ENCODE assay signal across 9 cellular contexts in genomic region chr7:47635091-47636090, GRCh38. TPM values are rescaled to one million over a fixed set of nuclear protein-coding genes. Genes with fewer than 3 reads are reported as not detected.
DNase-seq lines count a peak whose midpoint lies in the region; ATAC-seq and TF ChIP-seq lines count a peak whose summit lies in the region.
"Had no signal": no experiment of that assay in that cellular context is flagged by ENCODE, and none has a peak within 500 bp of the region (broad histone marks: within the 10 kb centered on the region; RNA-seq: fewer than 3 reads in every experiment).

No MANE protein-coding gene starts in this region.

- H3K9me3 ChIP-seq in esophagus muscularis mucosa = no peaks in the 10 kb centered on the region
- H3K9me3 ChIP-seq in prostate gland = no peaks in the 10 kb centered on the region

- H3K27ac ChIP-seq in esophagus muscularis mucosa (replicated peaks in 1 of 4) (peak overlapping the region; percentile 60 to 83 (median 78)), prostate gland (peak overlapping the region; percentile 67 to 69)

- DNase-seq in Daoy (ENCODE audit: low read depth) (peak; percentile 78), NCI-H460 (ENCODE audit: extremely low read depth, low read depth) (peak; percentile 30), esophagus muscularis mucosa (ENCODE audit: extremely low spot score) (no peak), prostate gland (ENCODE audit: low spot score) (peak; percentile 79), NCI-H524 (lab: John Stamatoyannopoulos, UW) (no peak), mesenteric fat pad (ENCODE audit: low spot score) (no peak)

- ATAC-seq in GM18861 (IDR thresholded peaks at IDR 0.05; ENCODE audit: unreplicated experiment) (no peak), HG03469 (IDR thresholded peaks at IDR 0.05; ENCODE audit: unreplicated experiment) (no peak)
- ATAC-seq: GM12878 had no signal

- intact Hi-C loops in esophagus muscularis mucosa (cut with DNase I) (loop anchor here (5.0 to 10.0 kb wide), 3 partner anchors 43 to 139 kb away; no protein-coding TSS in a partner anchor), prostate gland (cut with DNase I) (no loop called here)

- no peak for TF ChIP-seq EP300 in esophagus muscularis mucosa (IDR thresholded peaks at IDR 0.05)

- 74% methylated on average over 11 of the region's 25 CpGs for WGBS in esophagus muscularis mucosa
- WGBS in prostate gland = 35% methylated on average over 24 of the region's 25 CpGs

- H3K4me3 ChIP-seq in esophagus muscularis mucosa = peak overlapping the region in 2 of 4 donors; percentile 7 to 21
- peak overlapping the region in 1 of 2 donors; percentile 12 for H3K4me3 ChIP-seq in prostate gland
- H3K4me3 ChIP-seq: GM12878 had no signal

- TF ChIP-seq CTCF in esophagus muscularis mucosa (IDR thresholded peaks at IDR 0.05) (no peak), prostate gland (IDR thresholded peaks at IDR 0.05) (no peak)

- H3K4me1 ChIP-seq in esophagus muscularis mucosa (peaks cover 26 to 70% (median 64%) of the 10 kb centered on the region in 4 donors), prostate gland (replicated peaks) (no peaks in the 10 kb centered on the region)

- TF ChIP-seq POLR2A in esophagus muscularis mucosa (IDR thresholded peaks at IDR 0.05; ENCODE audit: low read depth) = no peak
- peak; percentile 45 for TF ChIP-seq POLR2A in prostate gland (IDR thresholded peaks at IDR 0.05)

- H3K27me3 ChIP-seq in esophagus muscularis mucosa (no peaks in the 10 kb centered on the region), prostate gland (replicated peaks; ENCODE audit: insufficient read depth) (no peaks in the 10 kb centered on the region)

- H3K36me3 ChIP-seq in esophagus muscularis mucosa (no peaks in the 10 kb centered on the region), prostate gland (no peaks in the 10 kb centered on the region)

RNA-seq across cellular contexts. Expression of gene TNS3, which starts 53.5 kb away (rescaled TPM):
- total RNA-seq in Daoy (2014; rRNA removed; shearing (Covaris generic)) = 58.3 and 58.4 TPM in 2 replicates
- total RNA-seq in NCI-H460 (2014; rRNA removed; shearing (Covaris generic)) = 20.0 and 20.6 TPM in 2 replicates
- 28.7 and 41.4 TPM in 2 replicates for polyA plus RNA-seq in NCI-H460 (2014; cell fraction: nucleus; rRNA removed)
- 10 to 100 TPM; 34.6 to 52.5 (median 48.6) TPM for total RNA-seq in esophagus muscularis mucosa
- 10 to 100 TPM; 19.5 to 95.8 TPM for total RNA-seq in prostate gland
- 152 TPM for total RNA-seq in mesenteric fat pad

Comparison
In these comparisons a context has a peak if more than half of its experiments do, and no peak if none do; other contexts are left out.
1. DNase-seq: peak in Daoy (single experiment), NCI-H460 (single experiment) and prostate gland (single experiment); none in esophagus muscularis mucosa (single experiment), NCI-H524 (0 of 2) and mesenteric fat pad (single experiment).